12 cellular contexts compared by ENCODE assay signal in the genomic region with DNA sequence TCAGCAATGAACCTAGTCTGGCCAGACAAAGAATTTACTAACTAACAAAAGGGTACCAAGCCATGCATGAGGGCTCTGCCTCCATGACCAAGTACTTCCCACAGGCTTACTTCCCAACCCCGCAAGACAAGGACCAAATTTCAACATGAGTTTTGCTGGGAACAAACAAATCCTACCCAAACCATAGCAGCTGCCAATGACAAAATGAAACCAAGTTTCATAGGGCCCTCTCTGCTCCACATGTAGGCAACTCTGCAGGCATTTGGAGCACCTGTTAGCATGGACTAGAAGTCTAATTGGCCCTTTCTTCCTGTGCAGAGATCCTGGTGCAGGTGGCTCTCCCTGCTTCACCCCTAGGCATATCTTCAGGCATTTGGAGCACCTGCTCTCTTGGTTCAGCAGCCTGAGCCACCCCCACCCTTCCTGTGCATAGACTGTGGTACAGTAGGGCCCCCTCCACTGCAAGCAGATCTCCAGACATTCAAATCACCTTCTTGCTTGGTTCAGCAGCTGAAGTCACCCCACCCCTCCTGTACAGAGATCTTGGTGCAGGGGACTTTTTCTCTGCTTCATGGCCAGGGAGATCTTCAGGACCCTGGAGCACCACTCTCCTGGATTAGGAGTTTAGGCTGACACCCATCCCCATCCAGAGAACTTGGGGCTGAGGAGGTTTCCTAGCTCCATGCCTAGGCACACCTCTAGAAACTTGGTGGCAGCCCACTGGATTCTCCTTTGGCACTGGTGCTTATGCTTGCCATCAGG.
DNase-seq lines count a peak whose midpoint lies in the region; ATAC-seq, FAIRE-seq and TF ChIP-seq lines count a peak whose summit lies in the region.
"Had no signal": no experiment of that assay in that cellular context is flagged by ENCODE, and none has a peak within 500 bp of the region (broad histone marks: within the 10 kb centered on the region; RNA-seq: fewer than 3 reads in every experiment).

No MANE protein-coding gene starts in this region.

- no peak for TF ChIP-seq RAD21 in GM12878 (IDR thresholded peaks at IDR 0.05; ENCODE audit: insufficient read depth, low read depth, low read length)

- RAD21 ChIA-PET in GM12878 (lab: Charles Lee; ENCODE audit: unreplicated experiment): interaction anchor here (0.6 to 1.8 kb wide), 3 partner anchors 197 to 365 kb away, joined by 4 to 20 read pairs (median 5); no protein-coding TSS in a partner anchor

- peak overlapping the region; percentile 97 for H3K27ac Mint-ChIP-seq in stimulated activated memory B cell treated with anti-CD40 and anti-IgM and Interleukin-4, amounts not matched to agents 10 μg/mL and 1 μg/mL and 100 μg/mL, for 72 hours

- H3K4me2 ChIP-seq in PC-9 (no peak overlapping the region), GM12878 (ENCODE audit: control insufficient read depth, insufficient read depth) (no peak overlapping the region)

- peak overlapping the region; percentile 13 for H3K4me3 Mint-ChIP-seq in stimulated activated memory B cell treated with anti-CD40 and anti-IgM and Interleukin-4, amounts not matched to agents 10 μg/mL and 1 μg/mL and 100 μg/mL, for 72 hours

- H3K4me1 ChIP-seq in PC-9 (replicated peaks; ENCODE audit: insufficient read depth) (peaks cover 17% of the 10 kb centered on the region), GM12878 (ENCODE audit: control insufficient read depth, insufficient read depth, low read length) (no peaks in the 10 kb centered on the region), HAP-1 (no peaks in the 10 kb centered on the region)
- H3K4me1 ChIP-seq: thyroid gland had no signal

- SMC1A ChIA-PET in GM12878 (lab: Charles Lee; ENCODE audit: uncharacterized antibody, unreplicated experiment): interaction anchor here (0.6 to 1.8 kb wide), 7 partner anchors 91 to 845 kb away, joined by 3 to 14 read pairs (median 4); no protein-coding TSS in a partner anchor

- H3K36me3 ChIP-seq in PC-9 (ENCODE audit: low read depth): no peaks in the 10 kb centered on the region
- H3K36me3 ChIP-seq in GM12878 (ENCODE audit: control insufficient read depth in 2 of 2, insufficient read depth in 2 of 2, low read length in 1 of 2): no peaks in the 10 kb centered on the region
- no peaks in the 10 kb centered on the region for H3K36me3 ChIP-seq in HAP-1 (replicated peaks)
- H3K36me3 ChIP-seq: brain microvascular endothelial cell, SJSA1, thyroid gland had no signal

- FAIRE-seq in GM12878 (lab: Jason Lieb, UNC): no peak

- H4K20me1 ChIP-seq in PC-9 (ENCODE audit: insufficient read depth) (no peaks in the 10 kb centered on the region), GM12878 (ENCODE audit: control insufficient read depth, insufficient read depth) (no peaks in the 10 kb centered on the region)

- peak; percentile 28 for DNase-seq in activated CD8-positive, alpha-beta memory T cell treated with anti-CD3 and anti-CD28 coated beads, Interleukin-2, amount 50 U/mL, for 4 hours
- DNase-seq in activated CD8-positive, alpha-beta memory T cell treated with anti-CD3 and anti-CD28 coated beads, Interleukin-2, amount 50 U/mL, for 48 hours: no peak
- DNase-seq in PC-9 (no peak), GM12878 (ENCODE audit: low read depth, low spot score) (no peak), putamen (ENCODE audit: low spot score) (no peak), amniotic stem cell (lab: John Stamatoyannopoulos, UW) (no peak), HAP-1 (ENCODE audit: low spot score in 2 of 2) (no peak)
- DNase-seq: NCI-H446 treated with DMSO at 0.1 percent for 48 hours, thyroid gland had no signal

- H3K9ac ChIP-seq in GM12878 (ENCODE audit: control insufficient read depth, insufficient read depth, low read length): no peak overlapping the region

- intact Hi-C loops in PC-9 (cut with micrococcal nuclease; ENCODE audit: unreplicated experiment): loop anchor here (1.0 kb wide), 3 partner anchors 90 to 364 kb away; partner anchors contain the start of genes AMIGO2 and PCED1B
- intact Hi-C loops in GM12878 (cut with micrococcal nuclease; ENCODE audit: unreplicated experiment): loop anchor here (1.0 to 5.0 kb wide), 2 partner anchors 85 to 365 kb away; no protein-coding TSS in a partner anchor

- no peak for TF ChIP-seq POLR2A in GM12878 (IDR thresholded peaks at IDR 0.05; ENCODE audit: low read depth, low read length)

- no peak overlapping the region for H3K4me3 ChIP-seq in PC-9
- H3K4me3 ChIP-seq in GM12878: no peak overlapping the region
- no peak overlapping the region for H3K4me3 ChIP-seq in HAP-1
- H3K4me3 ChIP-seq: SJSA1, thyroid gland had no signal

- no peaks in the 10 kb centered on the region for H3F3A ChIP-seq in PC-9 (ENCODE audit: insufficient read depth, low read depth)

- no peaks in the 10 kb centered on the region for H3K27me3 Mint-ChIP-seq in stimulated activated memory B cell treated with anti-CD40 and anti-IgM and Interleukin-4, amounts not matched to agents 10 μg/mL and 1 μg/mL and 100 μg/mL, for 72 hours

- peak overlapping the region; percentile 25; the same call in 1 of the 2 replicates for H3K27ac ChIP-seq in PC-9
- H3K27ac ChIP-seq in GM12878 (ENCODE audit: control insufficient read depth, insufficient read depth): no peak overlapping the region
- H3K27ac ChIP-seq: brain microvascular endothelial cell, SJSA1, thyroid gland had no signal

- H3K9me3 Mint-ChIP-seq in stimulated activated memory B cell treated with anti-CD40 and anti-IgM and Interleukin-4, amounts not matched to agents 10 μg/mL and 1 μg/mL and 100 μg/mL, for 72 hours: peaks cover 16% of the 10 kb centered on the region

- no peak for TF ChIP-seq CTCF in PC-9 (conservative IDR thresholded peaks at IDR 0.05)
- no peak for TF ChIP-seq CTCF in GM12878 (IDR thresholded peaks at IDR 0.05 in 2 of 3, conservative IDR thresholded peaks at IDR 0.05 in 1 of 3; ENCODE audit: control insufficient read depth in 2 of 3, extremely low read depth in 1 of 3, insufficient read depth in 1 of 3, low read depth in 3 of 3, low read length in 3 of 3)

- ATAC-seq in GM12878: peak; percentile 34; the same call in 2 of the 3 replicates
- ATAC-seq in stimulated activated memory B cell treated with anti-CD40 and anti-IgM and Interleukin-4, amounts not matched to agents 10 μg/mL and 1 μg/mL and 100 μg/mL, for 72 hours: peak; percentile 86

- no peaks in the 10 kb centered on the region; the same call in 1 of the 2 replicates for H3K9me2 ChIP-seq in PC-9 (ENCODE audit: insufficient read depth)

- POLR2A ChIA-PET in PC-9 (lab: Charles Lee; ENCODE audit: unreplicated experiment): interaction anchor here (0.7 kb wide), 1 partner anchor 127 kb away, joined by 9 read pairs; no protein-coding TSS in a partner anchor
- POLR2A ChIA-PET in GM12878 (lab: Charles Lee): no interaction called here

- no peak for TF ChIP-seq EP300 in GM12878 (IDR thresholded peaks at IDR 0.05; ENCODE audit: borderline replicate concordance in 1 of 2, control insufficient read depth in 1 of 2, low read depth in 2 of 2, low read length in 2 of 2)

- peaks cover 90% of the 10 kb centered on the region for H3K4me1 Mint-ChIP-seq in stimulated activated memory B cell treated with anti-CD40 and anti-IgM and Interleukin-4, amounts not matched to agents 10 μg/mL and 1 μg/mL and 100 μg/mL, for 72 hours

- 0% methylated on average over 1 of the region's 1 CpG for WGBS in GM12878 (ENCODE audit: insufficient coverage, insufficient replicate concordance, low lambda C conversion rate, missing lambda C conversion rate)

- no peaks in the 10 kb centered on the region for H3K27me3 ChIP-seq in PC-9 (ENCODE audit: insufficient read depth, low read depth)
- H3K27me3 ChIP-seq in GM12878 (replicated peaks in 1 of 2; ENCODE audit: control insufficient read depth in 2 of 2, insufficient read depth in 2 of 2, low read length in 1 of 2): no peaks in the 10 kb centered on the region
- H3K27me3 ChIP-seq in HAP-1 (ENCODE audit: low read depth): no peaks in the 10 kb centered on the region
- H3K27me3 ChIP-seq: brain microvascular endothelial cell, SJSA1, thyroid gland had no signal

- in situ Hi-C loops in GM12878 (cut with MboI) (no loop called here), HAP-1 (cut with MboI; ENCODE audit: low sequenced_read_pairs) (no loop called here)

- no peaks in the 10 kb centered on the region for H3K79me2 ChIP-seq in PC-9 (ENCODE audit: low read depth)
- H3K79me2 ChIP-seq in GM12878 (ENCODE audit: control insufficient read depth, insufficient read depth, low read length): no peaks in the 10 kb centered on the region

- peaks cover 55% of the 10 kb centered on the region for H3K36me3 Mint-ChIP-seq in stimulated activated memory B cell treated with anti-CD40 and anti-IgM and Interleukin-4, amounts not matched to agents 10 μg/mL and 1 μg/mL and 100 μg/mL, for 72 hours

- BruUV-seq in PC-9 (replicated peaks; lab: Mats Ljungman, UMichigan): no TSS peak
- no TSS peak for BruUV-seq in GM12878 (replicated peaks; lab: Mats Ljungman, UMichigan)

- H2AFZ ChIP-seq in PC-9: no peak overlapping the region
- H2AFZ ChIP-seq in GM12878 (ENCODE audit: control insufficient read depth, low read depth, low read length): no peak overlapping the region

- CTCF ChIA-PET in PC-9 (lab: Charles Lee) (interaction anchor here (0.6 to 2.1 kb wide), 7 partner anchors 126 to 374 kb away, joined by 3 to 15 read pairs (median 4); no protein-coding TSS in a partner anchor), GM12878 (lab: Yijun Ruan, JAX) (interaction anchor here (0.6 to 2.0 kb wide), 16 partner anchors 9 to 377 kb away, joined by 3 to 25 read pairs (median 3); no protein-coding TSS in a partner anchor)

- H3K9me3 ChIP-seq in PC-9 (ENCODE audit: insufficient read depth, low read depth) (peaks cover 22% of the 10 kb centered on the region; the same call in 1 of the 2 replicates), GM12878 (replicated peaks; ENCODE audit: control insufficient read depth, insufficient read depth, low read length) (no peaks in the 10 kb centered on the region; the same call in 2 of the 3 replicates), HAP-1 (no peaks in the 10 kb centered on the region)
- H3K9me3 ChIP-seq: SJSA1, thyroid gland had no signal

TF ChIP-seq in GM12878, 131 proteins besides CTCF, POLR2A, EP300 and RAD21 (continues in another document):
- TF ChIP-seq TBL1XR1 (IDR thresholded peaks at IDR 0.05; ENCODE audit: low read depth, low read length) (no peak), NKRF (conservative IDR thresholded peaks at IDR 0.05) (no peak), ZNF622 (IDR thresholded peaks at IDR 0.05) (no peak)
